19 cellular contexts compared by ENCODE assay signal in the genomic region with DNA sequence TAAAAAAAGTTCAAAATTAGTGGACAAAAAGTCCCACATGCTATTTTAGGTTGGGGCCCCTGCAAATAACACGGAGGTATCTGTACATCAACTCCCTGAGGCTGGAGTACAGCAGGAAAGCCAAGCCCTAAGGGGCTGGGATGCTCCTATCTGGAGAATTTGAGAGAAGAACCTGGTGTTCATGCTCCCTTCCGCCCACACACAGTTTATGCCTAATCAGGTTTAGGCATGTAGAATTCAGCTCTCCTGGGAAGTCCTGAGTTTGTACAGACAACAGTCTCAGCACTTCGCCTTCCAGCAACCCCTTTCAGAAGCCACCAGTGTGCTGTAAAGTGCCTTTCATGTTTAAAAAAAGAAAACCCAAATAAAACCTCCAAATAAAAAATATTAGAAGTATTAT.
"Had no signal": no experiment of that assay in that cellular context is flagged by ENCODE, and none has a peak within 500 bp of the region (broad histone marks: within the 10 kb centered on the region; RNA-seq: fewer than 3 reads in every experiment).

No MANE protein-coding gene starts in this region.

- ATAC-seq: left ventricle myocardium superior, psoas muscle, T-helper 17 cell had no signal

- H3K4me3 ChIP-seq: cardiac muscle cell, psoas muscle, skin epidermis, stomach, testis had no signal

- H3K27me3 Mint-ChIP-seq: activated naive CD8-positive, alpha-beta T cell treated with anti-CD3 and anti-CD28 coated beads for 36 hours had no signal

- DNase-seq: activated CD4-positive, alpha-beta T cell treated with anti-CD3 and anti-CD28 coated beads, Interleukin-2, amount 50 U/mL, for 4 hours; activated CD4-positive, CD25-positive, alpha-beta regulatory T cell treated with anti-CD3 and anti-CD28 coated beads, Interleukin-2, amount 50 U/mL, for 72 hours; activated naive CD8-positive, alpha-beta T cell treated with anti-CD3 and anti-CD28 coated beads for 36 hours; amniotic stem cell; dermis blood vessel endothelial cell; effector memory CD4-positive, alpha-beta T cell; foreskin melanocyte; kidney glomerular epithelial cell; left ventricle myocardium superior; psoas muscle; right cardiac atrium; stimulated activated CD4-positive, alpha-beta T cell treated with anti-CD3 and anti-CD28 coated beads, Interleukin-4, amount 100 ng/mL, for 1 hour; stomach; T-helper 17 cell; testis had no signal

- H3K9me3 ChIP-seq: psoas muscle, testis had no signal

- H3K4me1 ChIP-seq: psoas muscle, testis had no signal

- H3K36me3 Mint-ChIP-seq: memory B cell had no signal

- H3K36me3 ChIP-seq: cardiac muscle cell, stomach had no signal

- H3K4me3 Mint-ChIP-seq: activated naive CD8-positive, alpha-beta T cell treated with anti-CD3 and anti-CD28 coated beads for 36 hours; memory B cell; T-helper 17 cell had no signal

- H3K9me3 Mint-ChIP-seq: memory B cell had no signal

- H3K27ac ChIP-seq: cardiac muscle cell, psoas muscle, stomach, testis, VCaP had no signal

- H3K27me3 ChIP-seq: cardiac muscle cell, stomach, testis had no signal

- H3K27ac Mint-ChIP-seq: activated naive CD8-positive, alpha-beta T cell treated with anti-CD3 and anti-CD28 coated beads for 36 hours; memory B cell; T-helper 17 cell had no signal

- H3K4me1 Mint-ChIP-seq: memory B cell had no signal
